10 cellular contexts compared by ENCODE assay signal in the genomic region with DNA sequence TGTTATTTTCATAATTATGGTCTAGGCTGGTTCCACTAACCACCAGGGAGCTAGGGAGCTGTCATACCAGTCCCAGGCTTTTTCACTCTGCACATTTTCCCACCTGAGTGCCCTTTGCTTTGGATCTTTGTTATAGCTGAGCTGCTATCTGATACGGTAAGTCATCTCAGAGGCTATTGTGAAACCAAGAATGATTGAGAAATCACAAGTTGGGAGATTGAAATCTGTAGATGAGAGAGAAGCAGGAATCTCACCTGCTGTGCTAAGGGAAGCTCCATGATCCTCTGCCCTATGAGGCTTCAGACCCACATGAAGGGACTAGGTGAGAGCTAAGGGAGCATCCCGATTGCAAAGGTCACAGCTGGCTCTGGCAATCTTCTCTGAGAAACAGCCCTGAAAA.
"Had no signal": no experiment of that assay in that cellular context is flagged by ENCODE, and none has a peak within 500 bp of the region (broad histone marks: within the 10 kb centered on the region; RNA-seq: fewer than 3 reads in every experiment).

No MANE protein-coding gene starts in this region.

- H3K36me3 ChIP-seq: tibial artery, vagina had no signal

- H3K27me3 ChIP-seq: vagina had no signal

- DNase-seq: activated gamma-delta T cell; activated T-cell treated with anti-CD3 and anti-CD28 coated beads, Interleukin-2, amount 50 U/mL, for 48 hours; anterior cingulate cortex; hypothalamus; naive thymus-derived CD4-positive, alpha-beta T cell; small intestine; T-helper 2 cell; tibial artery had no signal

- H3K4me1 ChIP-seq: tibial artery, vagina had no signal

- H3K4me3 ChIP-seq: lung, tibial artery, vagina had no signal

- ATAC-seq: naive thymus-derived CD4-positive, alpha-beta T cell had no signal

- H3K9me3 ChIP-seq: tibial artery, vagina had no signal

- H3K27ac ChIP-seq: tibial artery, vagina had no signal
